Comparison of ENCODE assay signal across 22 cellular contexts in genomic region chr13:97499181-97499580, GRCh38.
"Had no signal": no experiment of that assay in that cellular context is flagged by ENCODE, and none has a peak within 500 bp of the region (broad histone marks: within the 10 kb centered on the region; RNA-seq: fewer than 3 reads in every experiment).

No MANE protein-coding gene starts in this region.

- DNase-seq: activated B cell treated with CpG ODN at 0.5 μM for 24 hours; activated CD4-positive, alpha-beta memory T cell treated with anti-CD3 and anti-CD28 coated beads for 36 hours; activated CD4-positive, alpha-beta T cell treated with anti-CD3 and anti-CD28 coated beads for 4 hours; activated CD8-positive, alpha-beta memory T cell treated with anti-CD3 and anti-CD28 coated beads, Interleukin-2, amount 10 ng/mL, durations not matched to agents 7 days and 5 days; activated naive CD8-positive, alpha-beta T cell treated with anti-CD3 and anti-CD28 coated beads, Interleukin-2, amount 10 ng/mL, durations not matched to agents 7 days and 5 days; amygdala; dermis blood vessel endothelial cell; effector memory CD8-positive, alpha-beta T cell; esophagus squamous epithelium; foreskin fibroblast; hypothalamus; lower lobe of right lung; naive thymus-derived CD8-positive, alpha-beta T cell; ovary; psoas muscle; right cardiac atrium; small intestine; stimulated activated CD4-positive, alpha-beta T cell treated with anti-CD3 and anti-CD28 coated beads, Interleukin-4, amount 100 ng/mL, for 4 hours; stimulated activated naive B cell treated with anti-CD40 and anti-IgM and Interleukin-4, amounts not matched to agents 10 μg/mL and 1 μg/mL and 100 μg/mL, for 72 hours; thyroid gland had no signal

- H3K4me3 ChIP-seq: esophagus squamous epithelium, lower lobe of right lung, ovary, psoas muscle, thyroid gland had no signal

- H3K27ac ChIP-seq: esophagus squamous epithelium, lower lobe of right lung, ovary, psoas muscle, thyroid gland had no signal

- H3K36me3 ChIP-seq: esophagus squamous epithelium, lower lobe of right lung, ovary, thyroid gland had no signal

- H3K4me1 ChIP-seq: lower lobe of right lung, psoas muscle, thyroid gland had no signal

- FAIRE-seq: keratinocyte, small intestine, TTC549 had no signal

- H3K9me3 ChIP-seq: esophagus squamous epithelium, lower lobe of right lung, ovary, psoas muscle, thyroid gland had no signal

- H3K27me3 ChIP-seq: esophagus squamous epithelium, ovary, thyroid gland had no signal

- ATAC-seq: activated CD8-positive, alpha-beta memory T cell treated with anti-CD3 and anti-CD28 coated beads, Interleukin-2, amount 10 ng/mL, durations not matched to agents 7 days and 5 days; effector memory CD8-positive, alpha-beta T cell; lower lobe of right lung; naive thymus-derived CD8-positive, alpha-beta T cell; right cardiac atrium; stimulated activated naive B cell treated with anti-CD40 and anti-IgM and Interleukin-4, amounts not matched to agents 10 μg/mL and 1 μg/mL and 100 μg/mL, for 72 hours had no signal
